In the genomic region with DNA sequence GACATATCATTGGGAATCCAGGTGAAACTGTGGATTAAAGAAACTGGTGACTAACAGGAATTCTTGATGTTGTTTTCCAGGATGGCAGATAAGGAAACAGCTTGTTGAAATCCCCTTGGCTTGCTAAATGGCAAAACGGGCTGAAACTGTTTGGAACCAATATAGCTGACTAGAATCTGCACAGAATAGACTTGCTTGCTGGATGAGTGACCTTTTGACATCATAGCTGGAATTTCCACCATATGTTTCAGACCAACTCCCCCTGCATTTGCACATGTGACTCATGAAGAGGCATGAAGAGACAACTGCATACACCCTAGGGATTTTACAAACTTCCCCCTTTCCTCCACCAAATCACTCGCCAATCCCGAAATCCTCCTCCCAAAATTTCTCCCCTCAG, we compare ENCODE assay signal across 20 cellular contexts.
DNase-seq lines count a peak whose midpoint lies in the region; ATAC-seq, FAIRE-seq and TF ChIP-seq lines count a peak whose summit lies in the region.
"Had no signal": no experiment of that assay in that cellular context is flagged by ENCODE, and none has a peak within 500 bp of the region (broad histone marks: within the 10 kb centered on the region; RNA-seq: fewer than 3 reads in every experiment).

No MANE protein-coding gene starts in this region.

- DNase-seq in A549 (ENCODE audit: low read depth in 1 of 2, low spot score in 1 of 2) (peak in 1 of 2 experiments; percentile 8), RCC 7860 (ENCODE audit: low spot score) (peak; percentile 66), fibroblast of the aortic adventitia (ENCODE audit: low read depth) (peak; percentile 57), lower lobe of right lung (no peak), NCI-H774 (lab: John Stamatoyannopoulos, UW) (no peak)
- DNase-seq in stimulated activated naive CD4-positive, alpha-beta T cell treated with Interleukin-2 at 50 U/mL for 16 hours (lab: John Stamatoyannopoulos, UW): no peak
- DNase-seq: activated CD4-positive, alpha-beta T cell treated with anti-CD3 and anti-CD28 coated beads for 36 hours; dorsolateral prefrontal cortex; head of caudate nucleus; left ventricle myocardium superior; NCI-H1694 treated with DMSO at 0.1 percent for 48 hours; NCI-H226; right cardiac atrium; SW 1271 had no signal

- no peaks in the 10 kb centered on the region for H3K36me3 ChIP-seq in lower lobe of right lung
- H3K36me3 ChIP-seq: suprapubic skin had no signal

- ATAC-seq in A549 (peak in 1 of 2 experiments; percentile 63; a peak in 4 of 6 replicates), GM18508 (IDR thresholded peaks at IDR 0.05; ENCODE audit: insufficient read depth, unreplicated experiment) (peak; percentile 32), HG02870 (IDR thresholded peaks at IDR 0.05; ENCODE audit: unreplicated experiment) (no peak), lower lobe of right lung (no peak)
- ATAC-seq: activated CD4-positive, alpha-beta T cell treated with anti-CD3 and anti-CD28 coated beads for 36 hours; left ventricle myocardium superior; right cardiac atrium had no signal

- H3K4me3 ChIP-seq in A549 (no peak overlapping the region), fibroblast of the aortic adventitia (ENCODE audit: low read depth, low read length) (no peak overlapping the region), lower lobe of right lung (no peak overlapping the region)
- H3K4me3 ChIP-seq: dorsolateral prefrontal cortex, suprapubic skin had no signal

- H3K4me2 ChIP-seq in A549: peak overlapping the region; percentile 67

- no peak for TF ChIP-seq EP300 in A549 (IDR thresholded peaks at IDR 0.05)

- H3K27me3 ChIP-seq in lower lobe of right lung (ENCODE audit: low read depth): no peaks in the 10 kb centered on the region
- H3K27me3 ChIP-seq: dorsolateral prefrontal cortex, suprapubic skin had no signal

- TF ChIP-seq POLR2A in A549 (IDR thresholded peaks at IDR 0.05; ENCODE audit: low read length): no peak

- CTCF ChIA-PET in A549 (lab: Yijun Ruan, JAX): interaction anchor here (0.6 kb wide), 1 partner anchor 596 kb away, joined by 3 read pairs; no protein-coding TSS in a partner anchor

- FAIRE-seq in A549 (lab: Jason Lieb, UNC) (no peak), RCC 7860 (lab: Jason Lieb, UNC) (no peak)
- FAIRE-seq: A204.1, TTC549 had no signal

- H3K27ac ChIP-seq in A549 (peak overlapping the region; percentile 63 to 68), lower lobe of right lung (no peak overlapping the region)
- H3K27ac ChIP-seq: C4-2B, dorsolateral prefrontal cortex, suprapubic skin had no signal

- TF ChIP-seq CTCF in A549 (IDR thresholded peaks at IDR 0.05): no peak
- no peak for TF ChIP-seq CTCF in fibroblast of the aortic adventitia (IDR thresholded peaks at IDR 0.05; ENCODE audit: insufficient read depth, low read length)
- no peak for TF ChIP-seq CTCF in lower lobe of right lung (IDR thresholded peaks at IDR 0.05)

- peaks cover 24% of the 10 kb centered on the region for H3K4me1 ChIP-seq in A549
- no peaks in the 10 kb centered on the region for H3K4me1 ChIP-seq in lower lobe of right lung

- 58% methylated on average over 3 of the region's 3 CpGs for WGBS in A549 (ENCODE audit: missing lambda C conversion rate)

- POLR2A ChIA-PET in A549 (lab: Yijun Ruan, JAX): interaction anchor here (0.9 kb wide), 1 partner anchor 14 kb away, joined by 4 read pairs; no protein-coding TSS in a partner anchor

- no peak for TF ChIP-seq RAD21 in A549 (conservative IDR thresholded peaks at IDR 0.05 in 1 of 2, IDR thresholded peaks at IDR 0.05 in 1 of 2)

- H3K9me3 ChIP-seq in A549: no peaks in the 10 kb centered on the region
- no peaks in the 10 kb centered on the region for H3K9me3 ChIP-seq in lower lobe of right lung

- intact Hi-C loops in lower lobe of right lung (cut with DNase I): no loop called here

TF ChIP-seq in A549, 52 proteins besides CTCF, POLR2A, EP300 and RAD21:
- no peak for TF ChIP-seq RARB (CRISPR knock-in tag; IDR thresholded peaks at IDR 0.05)
- TF ChIP-seq CHD2 (IDR thresholded peaks at IDR 0.05; ENCODE audit: low read length, partially characterized antibody): no peak
- TF ChIP-seq ZSCAN20 (CRISPR knock-in tag; IDR thresholded peaks at IDR 0.05): no peak
- TF ChIP-seq EHF (CRISPR knock-in tag; IDR thresholded peaks at IDR 0.05): no peak
- TF ChIP-seq RNF2 (IDR thresholded peaks at IDR 0.05; ENCODE audit: borderline replicate concordance, low read depth): no peak
- TF ChIP-seq ESRRA (IDR thresholded peaks at IDR 0.05; ENCODE audit: borderline replicate concordance, low read length): no peak
- no peak for TF ChIP-seq HDAC2 (IDR thresholded peaks at IDR 0.05)
- no peak for TF ChIP-seq HOXB13 (CRISPR knock-in tag; IDR thresholded peaks at IDR 0.05; ENCODE audit: low read depth)
- no peak for TF ChIP-seq MAFK (IDR thresholded peaks at IDR 0.05; ENCODE audit: partially characterized antibody)
- TF ChIP-seq CEBPB (IDR thresholded peaks at IDR 0.05): no peak
- TF ChIP-seq, protein P1, sequence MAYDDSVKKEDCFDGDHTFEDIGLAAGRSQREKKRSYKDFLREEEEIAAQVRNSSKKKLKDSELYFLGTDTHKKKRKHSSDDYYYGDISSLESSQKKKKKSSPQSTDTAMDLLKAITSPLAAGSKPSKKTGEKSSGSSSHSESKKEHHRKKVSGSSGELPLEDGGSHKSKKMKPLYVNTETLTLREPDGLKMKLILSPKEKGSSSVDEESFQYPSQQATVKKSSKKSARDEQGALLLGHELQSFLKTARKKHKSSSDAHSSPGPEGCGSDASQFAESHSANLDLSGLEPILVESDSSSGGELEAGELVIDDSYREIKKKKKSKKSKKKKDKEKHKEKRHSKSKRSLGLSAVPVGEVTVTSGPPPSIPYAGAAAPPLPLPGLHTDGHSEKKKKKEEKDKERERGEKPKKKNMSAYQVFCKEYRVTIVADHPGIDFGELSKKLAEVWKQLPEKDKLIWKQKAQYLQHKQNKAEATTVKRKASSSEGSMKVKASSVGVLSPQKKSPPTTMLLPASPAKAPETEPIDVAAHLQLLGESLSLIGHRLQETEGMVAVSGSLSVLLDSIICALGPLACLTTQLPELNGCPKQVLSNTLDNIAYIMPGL (CRISPR knock-in tag; IDR thresholded peaks at IDR 0.05; ENCODE audit: borderline replicate concordance): no peak
- TF ChIP-seq, protein P2, sequence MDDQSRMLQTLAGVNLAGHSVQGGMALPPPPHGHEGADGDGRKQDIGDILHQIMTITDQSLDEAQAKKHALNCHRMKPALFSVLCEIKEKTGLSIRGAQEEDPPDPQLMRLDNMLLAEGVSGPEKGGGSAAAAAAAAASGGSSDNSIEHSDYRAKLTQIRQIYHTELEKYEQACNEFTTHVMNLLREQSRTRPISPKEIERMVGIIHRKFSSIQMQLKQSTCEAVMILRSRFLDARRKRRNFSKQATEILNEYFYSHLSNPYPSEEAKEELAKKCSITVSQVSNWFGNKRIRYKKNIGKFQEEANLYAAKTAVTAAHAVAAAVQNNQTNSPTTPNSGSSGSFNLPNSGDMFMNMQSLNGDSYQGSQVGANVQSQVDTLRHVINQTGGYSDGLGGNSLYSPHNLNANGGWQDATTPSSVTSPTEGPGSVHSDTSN (IDR thresholded peaks at IDR 0.05): no peak

Comparison
In these comparisons a context has a peak if more than half of its experiments do, and no peak if none do; other contexts are left out.
1. DNase-seq: peak in RCC 7860 (single experiment) and fibroblast of the aortic adventitia (single experiment); none in stimulated activated naive CD4-positive, alpha-beta T cell treated with Interleukin-2 at 50 U/mL for 16 hours (single experiment), lower lobe of right lung (single experiment) and NCI-H774 (single experiment).